Comparison of ENCODE assay signal across 8 cellular contexts in the genomic region with DNA sequence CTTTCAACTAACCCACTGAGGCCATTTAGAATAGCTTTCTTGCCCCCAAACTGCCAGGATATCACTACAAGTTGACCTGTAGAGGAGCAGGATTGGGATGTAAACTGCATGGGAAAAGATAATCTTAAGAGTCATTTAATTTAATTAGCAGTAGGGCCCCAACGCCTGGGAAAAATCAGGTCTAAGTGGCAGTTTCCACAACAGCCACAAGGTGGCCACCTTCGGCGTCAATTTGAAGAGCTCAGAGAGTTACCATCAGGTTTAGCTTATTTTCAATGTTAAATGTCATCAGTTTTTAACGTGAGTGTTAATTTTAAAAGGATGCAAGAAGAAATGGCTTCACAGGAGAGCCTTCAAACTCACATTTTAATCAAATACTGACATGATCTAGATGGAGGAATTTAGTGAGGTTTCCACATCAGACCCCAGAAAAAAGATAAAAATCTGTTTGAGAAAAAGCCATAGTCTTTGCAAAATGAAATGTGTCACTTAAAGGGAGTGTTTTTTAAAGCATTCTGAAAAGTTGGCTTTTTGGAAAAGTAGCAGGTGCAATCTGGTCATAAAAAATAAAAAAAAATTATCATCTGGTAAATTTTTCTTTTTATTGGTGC.
DNase-seq lines count a peak whose midpoint lies in the region; ATAC-seq and TF ChIP-seq lines count a peak whose summit lies in the region.

No MANE protein-coding gene starts in this region.

- H3K36me3 ChIP-seq in gastroesophageal sphincter = no peaks in the 10 kb centered on the region

- H3K9me3 ChIP-seq in gastroesophageal sphincter = no peaks in the 10 kb centered on the region

- ATAC-seq in GM18502 (IDR thresholded peaks at IDR 0.05; ENCODE audit: poor library complexity, unreplicated experiment) (peak; percentile 89), HG03175 (IDR thresholded peaks at IDR 0.05; ENCODE audit: unreplicated experiment) (peak; percentile 84), gastroesophageal sphincter (no peak), HG02588 (IDR thresholded peaks at IDR 0.05; ENCODE audit: unreplicated experiment) (no peak)
- ATAC-seq in activated T-helper 17 cell treated with anti-CD3 and anti-CD28 coated beads, Interleukin-2, amount 50 U/mL, for 72 hours (replicated peaks) = peak; percentile 50

- TF ChIP-seq CTCF in AG09309 (IDR thresholded peaks at IDR 0.05; ENCODE audit: control insufficient read depth, insufficient read depth, low read depth, low read length, missing control alignments) = peak; percentile 82
- TF ChIP-seq CTCF in gastroesophageal sphincter (IDR thresholded peaks at IDR 0.05) = peak; percentile 71 to 82 (median 76)

- no peaks in the 10 kb centered on the region for H3K27me3 Mint-ChIP-seq in activated T-helper 17 cell treated with anti-CD3 and anti-CD28 coated beads, Interleukin-2, amount 50 U/mL, for 72 hours

- no peak overlapping the region for H3K4me3 ChIP-seq in AG09309 (ENCODE audit: control insufficient read depth, low read depth, low read length)
- no peak overlapping the region for H3K4me3 ChIP-seq in gastroesophageal sphincter

- 0% methylated on average over 4 of the region's 4 CpGs for WGBS in gastroesophageal sphincter (ENCODE audit: low coverage in 1 of 2), 2 donors

- no peak for DNase-seq in AG09309 (ENCODE audit: low read depth)
- peak; percentile 75 for DNase-seq in OCI-M1 (lab: John Stamatoyannopoulos, UW)
- DNase-seq in putamen (ENCODE audit: low spot score) = peak; percentile 21

- no peak for TF ChIP-seq EP300 in gastroesophageal sphincter (IDR thresholded peaks at IDR 0.05)

- no peak overlapping the region for H3K4me3 Mint-ChIP-seq in activated T-helper 17 cell treated with anti-CD3 and anti-CD28 coated beads, Interleukin-2, amount 50 U/mL, for 72 hours

- no peaks in the 10 kb centered on the region for H3K9me3 Mint-ChIP-seq in activated T-helper 17 cell treated with anti-CD3 and anti-CD28 coated beads, Interleukin-2, amount 50 U/mL, for 72 hours

- no peaks in the 10 kb centered on the region for H3K36me3 Mint-ChIP-seq in activated T-helper 17 cell treated with anti-CD3 and anti-CD28 coated beads, Interleukin-2, amount 50 U/mL, for 72 hours (ENCODE audit: low read depth)

- H3K27me3 ChIP-seq in gastroesophageal sphincter = no peaks in the 10 kb centered on the region

- peaks cover 6% of the 10 kb centered on the region for H3K4me1 Mint-ChIP-seq in activated T-helper 17 cell treated with anti-CD3 and anti-CD28 coated beads, Interleukin-2, amount 50 U/mL, for 72 hours

- H3K27ac ChIP-seq in gastroesophageal sphincter = no peak overlapping the region

- H3K27ac Mint-ChIP-seq in activated T-helper 17 cell treated with anti-CD3 and anti-CD28 coated beads, Interleukin-2, amount 50 U/mL, for 72 hours = no peak overlapping the region

- no peaks in the 10 kb centered on the region for H3K4me1 ChIP-seq in gastroesophageal sphincter

- TF ChIP-seq POLR2A in gastroesophageal sphincter (IDR thresholded peaks at IDR 0.05) = no peak

Comparison
In these comparisons a context has a peak if more than half of its experiments do, and no peak if none do; other contexts are left out.
1. ATAC-seq: peak in GM18502 (single experiment), HG03175 (single experiment) and activated T-helper 17 cell treated with anti-CD3 and anti-CD28 coated beads, Interleukin-2, amount 50 U/mL, for 72 hours (single experiment); none in gastroesophageal sphincter (single experiment) and HG02588 (single experiment).